9 cellular contexts compared by ENCODE assay signal in the genomic region with DNA sequence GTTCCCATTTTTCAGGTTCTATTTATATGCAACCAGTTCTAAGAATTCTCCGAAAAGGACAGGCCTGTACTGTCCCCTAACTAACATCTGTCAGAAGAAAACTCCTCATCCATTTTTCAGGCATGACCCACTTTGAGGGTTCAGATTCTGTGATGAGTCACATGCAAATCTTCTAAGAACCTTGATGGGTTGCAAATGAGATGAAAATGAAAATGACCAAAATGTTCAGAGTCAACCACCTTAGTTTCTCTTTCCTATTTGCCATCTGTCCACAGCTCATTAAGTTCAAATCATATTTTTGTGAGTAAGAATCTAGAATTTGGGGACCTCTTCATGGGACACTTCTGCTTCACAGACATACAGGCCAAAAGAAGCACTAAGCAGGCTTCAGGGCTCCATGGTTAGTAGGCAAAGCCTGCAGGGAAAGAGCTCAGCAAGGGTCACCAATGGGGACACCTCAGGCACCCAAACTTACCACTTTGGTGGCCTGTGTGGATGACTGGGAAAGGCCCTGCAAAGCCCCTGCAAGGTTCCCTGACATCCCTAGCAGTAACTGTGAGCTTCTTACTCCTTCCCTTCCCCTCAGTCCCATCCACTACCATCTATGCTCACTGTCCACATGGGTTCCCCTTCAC.
DNase-seq lines count a peak whose midpoint lies in the region; ATAC-seq and TF ChIP-seq lines count a peak whose summit lies in the region.
"Had no signal": no experiment of that assay in that cellular context is flagged by ENCODE, and none has a peak within 500 bp of the region (broad histone marks: within the 10 kb centered on the region; RNA-seq: fewer than 3 reads in every experiment).

No MANE protein-coding gene starts in this region.

- H3K27ac ChIP-seq in esophagus muscularis mucosa (replicated peaks in 1 of 4): no peak overlapping the region

- no peak for TF ChIP-seq POLR2A in esophagus muscularis mucosa (IDR thresholded peaks at IDR 0.05; ENCODE audit: low read depth)

- no peak for TF ChIP-seq CTCF in esophagus muscularis mucosa (IDR thresholded peaks at IDR 0.05)

- peak; percentile 68 to 80 for ATAC-seq in activated CD4-positive, CD25-positive, alpha-beta regulatory T cell treated with anti-CD3 and anti-CD28 coated beads, Interleukin-2, amount 50 U/mL, for 24 hours
- ATAC-seq in GM21619 (IDR thresholded peaks at IDR 0.05; ENCODE audit: unreplicated experiment) (peak; percentile 74), HG03432 (IDR thresholded peaks at IDR 0.05; ENCODE audit: unreplicated experiment) (peak; percentile 80)

- H3K27me3 ChIP-seq in esophagus muscularis mucosa: no peaks in the 10 kb centered on the region

- H3K9me3 ChIP-seq in esophagus muscularis mucosa: no peaks in the 10 kb centered on the region

- no peak for DNase-seq in activated CD4-positive, CD25-positive, alpha-beta regulatory T cell (lab: John Stamatoyannopoulos, UW)
- DNase-seq in esophagus muscularis mucosa (ENCODE audit: extremely low spot score) (peak; percentile 31), UCSD-AML1 (lab: John Stamatoyannopoulos, UW; ENCODE audit: unreplicated experiment) (no peak), hypothalamus (lab: John Stamatoyannopoulos, UW) (no peak), NCI-H82 (lab: John Stamatoyannopoulos, UW) (no peak)
- DNase-seq: central memory CD4-positive, alpha-beta T cell had no signal

- no peaks in the 10 kb centered on the region for H3K36me3 ChIP-seq in esophagus muscularis mucosa

- intact Hi-C loops in esophagus muscularis mucosa (cut with DNase I): no loop called here

- H3K4me1 ChIP-seq in esophagus muscularis mucosa: no peaks in the 10 kb centered on the region

- no peak overlapping the region for H3K4me3 ChIP-seq in esophagus muscularis mucosa

- TF ChIP-seq EP300 in esophagus muscularis mucosa (IDR thresholded peaks at IDR 0.05): no peak

- WGBS in esophagus muscularis mucosa: 100% methylated on average over 1 of the region's 1 CpG
